Comparison of ENCODE assay signal across 12 cellular contexts in genomic region chr2:85628658-85629057, GRCh38. TPM values are rescaled to one million over a fixed set of nuclear protein-coding genes. Genes with fewer than 3 reads are reported as not detected.
DNase-seq lines count a peak whose midpoint lies in the region; ATAC-seq, FAIRE-seq and TF ChIP-seq lines count a peak whose summit lies in the region.
"Had no signal": no experiment of that assay in that cellular context is flagged by ENCODE, and none has a peak within 500 bp of the region (broad histone marks: within the 10 kb centered on the region; RNA-seq: fewer than 3 reads in every experiment).

No MANE protein-coding gene starts in this region.

- DNase-seq in GM12891 (ENCODE audit: insufficient read length, low spot score) (no peak), Panc1 (ENCODE audit: low read depth, low spot score) (no peak), memory B cell (ENCODE audit: low spot score in 2 of 2) (no peak), NCI-H128 (lab: John Stamatoyannopoulos, UW; ENCODE audit: unreplicated experiment) (no peak), trophoblast cell (no peak), NCI-H1092 (lab: John Stamatoyannopoulos, UW) (no peak)
- DNase-seq: colonic mucosa, right cardiac atrium had no signal

- H4K12ac ChIP-seq in trophoblast cell (ENCODE audit: low read depth, low read length): no peak overlapping the region

- H3K79me1 ChIP-seq in trophoblast cell (ENCODE audit: low read length): no peaks in the 10 kb centered on the region

- no peak for FAIRE-seq in GM12891 (lab: Jason Lieb, UNC)

- H3K27ac ChIP-seq in Panc1 (ENCODE audit: low read length) (no peak overlapping the region), trophoblast cell (ENCODE audit: low read depth, low read length) (no peak overlapping the region)
- H3K27ac ChIP-seq: BLaER1, colonic mucosa had no signal

- H3K23ac ChIP-seq in trophoblast cell (ENCODE audit: low read length): no peak overlapping the region

- WGBS in trophoblast cell (ENCODE audit: extremely low coverage, insufficient coverage, insufficient read length): no CpG with 5 or more reads among the region's 2 CpGs

- H3K4me3 Mint-ChIP-seq in memory B cell: no peak overlapping the region
- H3K4me3 Mint-ChIP-seq: neural crest cell had no signal

- peak overlapping the region; percentile 78 for H3K27ac Mint-ChIP-seq in memory B cell

- no peaks in the 10 kb centered on the region for H3K9me3 Mint-ChIP-seq in memory B cell
- H3K9me3 Mint-ChIP-seq: neural crest cell had no signal

- no peak overlapping the region for H2BK120ac ChIP-seq in trophoblast cell (ENCODE audit: insufficient read depth, low read length, poor library complexity)

- H2BK12ac ChIP-seq in trophoblast cell (ENCODE audit: low read length): no peak overlapping the region

- no peak for TF ChIP-seq CTCF in Panc1 (IDR thresholded peaks at IDR 0.05)

- H3K4me1 Mint-ChIP-seq in memory B cell: peaks cover 5% of the 10 kb centered on the region
- H3K4me1 Mint-ChIP-seq: neural crest cell had no signal

- H3K79me2 ChIP-seq in trophoblast cell (ENCODE audit: control insufficient read depth, insufficient read depth, low read length, poor library complexity): no peaks in the 10 kb centered on the region

- H2AK5ac ChIP-seq in trophoblast cell (ENCODE audit: low read length): no peak overlapping the region

- peak; percentile 53 for ATAC-seq in GM21786 (IDR thresholded peaks at IDR 0.05; ENCODE audit: unreplicated experiment)
- no peak for ATAC-seq in Panc1
- ATAC-seq in memory B cell (ENCODE audit: low read depth): peak; percentile 90
- ATAC-seq: right cardiac atrium had no signal

- no peak overlapping the region for H3K14ac ChIP-seq in trophoblast cell (ENCODE audit: low read length)

- POLR2A ChIA-PET in Panc1 (lab: Charles Lee): no interaction called here

- H4K91ac ChIP-seq in trophoblast cell (ENCODE audit: low read depth, low read length): no peak overlapping the region

- H3K9me3 ChIP-seq in Panc1 (ENCODE audit: control insufficient read depth, insufficient read depth, low read depth, low read length): no peaks in the 10 kb centered on the region
- H3K9me3 ChIP-seq in trophoblast cell (ENCODE audit: insufficient read depth, low read depth, low read length): no peaks in the 10 kb centered on the region
- H3K9me3 ChIP-seq: BLaER1, colonic mucosa had no signal

- in situ Hi-C loops in Panc1 (cut with HindIII; ENCODE audit: low pct_unique_long_range_greater_than_20kb, low sequenced_read_pairs): no loop called here

- no peaks in the 10 kb centered on the region for H3K27me3 ChIP-seq in Panc1 (ENCODE audit: control insufficient read depth, insufficient read depth, low read length)
- no peaks in the 10 kb centered on the region for H3K27me3 ChIP-seq in trophoblast cell (ENCODE audit: insufficient read depth, low read length)
- H3K27me3 ChIP-seq: BLaER1, colonic mucosa had no signal

- H3K36me3 Mint-ChIP-seq in memory B cell: peaks cover 22% of the 10 kb centered on the region

- H4K8ac ChIP-seq in trophoblast cell (ENCODE audit: low read depth, low read length): no peak overlapping the region

- BruUV-seq in Panc1 (replicated peaks; lab: Mats Ljungman, UMichigan): TSS peak; percentile 32

- H2BK5ac ChIP-seq in trophoblast cell (ENCODE audit: low read depth, low read length, poor library complexity): no peak overlapping the region

- H3K4me3 ChIP-seq in Panc1 (ENCODE audit: low read depth in 2 of 2, low read length in 2 of 2): no peak overlapping the region
- no peak overlapping the region for H3K4me3 ChIP-seq in trophoblast cell (ENCODE audit: low read depth, low read length)
- H3K4me3 ChIP-seq: BLaER1, colonic mucosa had no signal

- H3K27me3 Mint-ChIP-seq in memory B cell: no peaks in the 10 kb centered on the region

- H3K18ac ChIP-seq in trophoblast cell (ENCODE audit: low read length): no peak overlapping the region

- TF ChIP-seq POLR2A in GM12891 (IDR thresholded peaks at IDR 0.05; ENCODE audit: low read depth, low read length): no peak

- no peak overlapping the region for H2AFZ ChIP-seq in trophoblast cell (ENCODE audit: insufficient read depth, low read length, poor library complexity)

- CTCF ChIA-PET in Panc1 (lab: Charles Lee): no interaction called here

- no peak overlapping the region for H3K4me2 ChIP-seq in trophoblast cell (ENCODE audit: low read length)
- H3K4me2 ChIP-seq: BLaER1 had no signal

- H3K9ac ChIP-seq in trophoblast cell (ENCODE audit: low read length): no peak overlapping the region
- H3K9ac ChIP-seq: BLaER1 had no signal

- H3K36me3 ChIP-seq in Panc1 (ENCODE audit: control insufficient read depth, insufficient read depth, low read length) (peaks cover 29% of the 10 kb centered on the region), trophoblast cell (ENCODE audit: control insufficient read depth in 1 of 2, insufficient read depth in 2 of 2, low read length in 2 of 2) (peaks cover 62 to 74% of the 10 kb centered on the region in 2 experiments)

- no peak overlapping the region for H3K4ac ChIP-seq in trophoblast cell (ENCODE audit: low read depth, low read length)

- H3K4me1 ChIP-seq in Panc1 (ENCODE audit: control insufficient read depth, insufficient read depth, low read length): no peaks in the 10 kb centered on the region
- no peaks in the 10 kb centered on the region for H3K4me1 ChIP-seq in trophoblast cell (ENCODE audit: control insufficient read depth in 1 of 2, insufficient read depth in 2 of 2, low read length in 2 of 2)
- H3K4me1 ChIP-seq: BLaER1, colonic mucosa had no signal

- intact Hi-C loops in Panc1 (cut with micrococcal nuclease; ENCODE audit: unreplicated experiment): no loop called here

TF ChIP-seq in GM12891, 5 proteins besides CTCF, POLR2A, EP300 and RAD21:
- no peak for TF ChIP-seq POU2F2 (IDR thresholded peaks at IDR 0.05; ENCODE audit: low read depth, low read length)
- TF ChIP-seq SPI1 (IDR thresholded peaks at IDR 0.05; ENCODE audit: low read depth, low read length): peak; percentile 69

RNA-seq across cellular contexts. Expression of gene USP39, which starts 12.7 kb away (rescaled TPM):
- 41.5 TPM for polyA plus RNA-seq in GM12891 (2012; ENCODE audit: low read depth, missing spikeins)
- total RNA-seq in Panc1 (2021; ENCODE audit: unreplicated experiment): 78.6 TPM
- 82.2 TPM for polyA plus RNA-seq in Panc1 (2012; ENCODE audit: insufficient read length)
- 49.1 and 49.7 TPM in 2 replicates for polyA plus RNA-seq in trophoblast cell (2013)

RNA-seq across cellular contexts. Expression of gene C2orf68, which starts 16.8 kb away (rescaled TPM):
- 16.8 TPM for polyA plus RNA-seq in GM12891 (2012; ENCODE audit: low read depth, missing spikeins)
- total RNA-seq in Panc1 (2021; ENCODE audit: unreplicated experiment): 23.7 TPM
- 29.2 TPM for polyA plus RNA-seq in Panc1 (2012; ENCODE audit: insufficient read length)
- polyA plus RNA-seq in trophoblast cell (2013): 35.7 and 37.4 TPM in 2 replicates

RNA-seq across cellular contexts. Expression of gene TMEM150A, which starts 26.2 kb away (rescaled TPM):
- 3.0 TPM for polyA plus RNA-seq in GM12891 (2012; ENCODE audit: low read depth, missing spikeins)
- total RNA-seq in Panc1 (2021; ENCODE audit: unreplicated experiment): 30.4 TPM
- 46.2 TPM for polyA plus RNA-seq in Panc1 (2012; ENCODE audit: insufficient read length)
- polyA plus RNA-seq in trophoblast cell (2013): 10.1 and 10.9 TPM in 2 replicates

RNA-seq across cellular contexts. Expression of gene RNF181, which starts 33.1 kb away (rescaled TPM):
- 243 TPM for polyA plus RNA-seq in GM12891 (2012; ENCODE audit: low read depth, missing spikeins)
- total RNA-seq in Panc1 (2021; ENCODE audit: unreplicated experiment): 156 TPM
- 365 TPM for polyA plus RNA-seq in Panc1 (2012; ENCODE audit: insufficient read length)
- 201 and 212 TPM in 2 replicates for polyA plus RNA-seq in trophoblast cell (2013)

RNA-seq across cellular contexts. Expression of gene SFTPB, which starts 39.3 kb away (rescaled TPM):
- not detected for polyA plus RNA-seq in GM12891 (2012; ENCODE audit: low read depth, missing spikeins)
- 5.6 TPM for total RNA-seq in Panc1 (2021; ENCODE audit: unreplicated experiment)
- polyA plus RNA-seq in Panc1 (2012; ENCODE audit: insufficient read length): not detected
- 0.14 and 0.15 TPM in 2 replicates for polyA plus RNA-seq in trophoblast cell (2013)
- total RNA-seq: lower leg skin, neural crest cell had no signal
- polyA plus RNA-seq: right cardiac atrium had no signal
